In genomic region chr1:218625393-218625792, GRCh38 we compare ENCODE assay signal across 32 cellular contexts.
"Had no signal": no experiment of that assay in that cellular context is flagged by ENCODE, and none has a peak within 500 bp of the region (broad histone marks: within the 10 kb centered on the region; RNA-seq: fewer than 3 reads in every experiment).

No MANE protein-coding gene starts in this region.

- H3K36me3 ChIP-seq: adrenal gland, breast epithelium, esophagus squamous epithelium, gastroesophageal sphincter, heart right ventricle had no signal

- H3K9me3 ChIP-seq: adrenal gland, breast epithelium, esophagus squamous epithelium had no signal

- ATAC-seq: activated CD4-positive, alpha-beta T cell treated with anti-CD3 and anti-CD28 coated beads for 36 hours; activated CD8-positive, alpha-beta memory T cell treated with anti-CD3 and anti-CD28 coated beads, Interleukin-2, amount 10 ng/mL, durations not matched to agents 7 days and 5 days; activated CD8-positive, alpha-beta T cell treated with anti-CD3 and anti-CD28 coated beads, Interleukin-2, amount 10 ng/mL, durations not matched to agents 7 days and 5 days; activated naive CD8-positive, alpha-beta T cell treated with anti-CD3 and anti-CD28 coated beads, Interleukin-2, amount 50 U/mL, for 24 hours; effector memory CD8-positive, alpha-beta T cell; gastroesophageal sphincter; heart right ventricle; T-helper 17 cell had no signal

- FAIRE-seq: colon had no signal

- H3K27ac ChIP-seq: adrenal gland, breast epithelium, epithelial cell of prostate, esophagus squamous epithelium, gastroesophageal sphincter, heart right ventricle had no signal

- DNase-seq: activated CD4-positive, alpha-beta memory T cell treated with anti-CD3 and anti-CD28 coated beads for 36 hours; activated CD4-positive, alpha-beta T cell treated with anti-CD3 and anti-CD28 coated beads for 36 hours; activated CD4-positive, alpha-beta T cell treated with anti-CD3 and anti-CD28 coated beads, Interleukin-2, amount 10 ng/mL, durations not matched to agents 24 days and 14 days; activated CD4-positive, CD25-positive, alpha-beta regulatory T cell; activated CD4-positive, CD25-positive, alpha-beta regulatory T cell treated with anti-CD3 and anti-CD28 coated beads, Interleukin-2, amount 50 U/mL, for 72 hours; activated CD8-positive, alpha-beta memory T cell treated with anti-CD3 and anti-CD28 coated beads, Interleukin-2, amount 10 ng/mL, durations not matched to agents 7 days and 5 days; activated CD8-positive, alpha-beta memory T cell treated with anti-CD3 and anti-CD28 coated beads, Interleukin-2, amount 50 U/mL, for 4 hours; activated CD8-positive, alpha-beta T cell treated with anti-CD3 and anti-CD28 coated beads, Interleukin-2, amount 10 ng/mL, durations not matched to agents 7 days and 5 days; activated effector memory CD4-positive, alpha-beta T cell treated with anti-CD3 and anti-CD28 coated beads, Interleukin-2, amount 50 U/mL, for 16 hours; activated naive CD4-positive, alpha-beta T cell treated with anti-CD3 and anti-CD28 coated beads for 36 hours; activated naive CD8-positive, alpha-beta T cell treated with anti-CD3 and anti-CD28 coated beads for 36 hours; activated naive CD8-positive, alpha-beta T cell treated with anti-CD3 and anti-CD28 coated beads, Interleukin-2, amount 50 U/mL, for 24 hours; activated T-cell treated with anti-CD3 and anti-CD28 coated beads, Interleukin-2, amount 50 U/mL, for 1 hour; activated T-cell treated with anti-CD3 and anti-CD28 coated beads, Interleukin-2, amount 50 U/mL, for 48 hours; adrenal gland; amygdala; aorta; caudate nucleus; cortex of kidney; dermis blood vessel endothelial cell; effector CD4-positive, alpha-beta T cell; effector memory CD8-positive, alpha-beta T cell; esophagus squamous epithelium; foreskin melanocyte; heart right ventricle; T-helper 1 cell; T-helper 17 cell; T1000 had no signal

- H3K27me3 ChIP-seq: adrenal gland, breast epithelium, esophagus squamous epithelium, gastroesophageal sphincter, heart right ventricle had no signal

- H3K4me3 ChIP-seq: adrenal gland, breast epithelium, esophagus squamous epithelium, gastroesophageal sphincter, heart right ventricle had no signal

- H3K4me1 ChIP-seq: adrenal gland, breast epithelium, gastroesophageal sphincter, heart right ventricle had no signal
